21 cellular contexts compared by ENCODE assay signal in the genomic region with DNA sequence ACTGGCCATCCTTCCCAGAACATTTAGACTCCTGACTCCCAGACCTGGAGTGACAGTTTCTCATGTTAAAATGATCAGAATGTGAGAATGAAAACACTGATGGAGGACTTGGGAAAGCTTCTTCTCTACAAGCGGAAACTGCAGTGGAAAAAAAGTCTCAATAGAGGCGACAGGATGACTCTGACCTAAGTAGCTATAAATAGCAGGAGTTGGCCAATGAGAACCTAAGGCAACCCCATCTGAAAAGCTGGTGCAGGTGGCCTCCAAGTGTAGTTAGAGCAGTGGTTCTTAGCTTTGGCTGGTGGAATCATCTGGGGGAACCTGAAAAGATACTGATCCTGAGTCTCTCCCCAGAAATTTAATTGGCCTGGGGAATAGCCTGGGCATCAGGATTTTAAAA. TPM values are rescaled to one million over a fixed set of nuclear protein-coding genes. Genes with fewer than 3 reads are reported as not detected.
DNase-seq lines count a peak whose midpoint lies in the region; ATAC-seq, FAIRE-seq and TF ChIP-seq lines count a peak whose summit lies in the region.
"Had no signal": no experiment of that assay in that cellular context is flagged by ENCODE, and none has a peak within 500 bp of the region (broad histone marks: within the 10 kb centered on the region; RNA-seq: fewer than 3 reads in every experiment).

No MANE protein-coding gene starts in this region.

- peaks cover 42% of the 10 kb centered on the region for H3K36me3 Mint-ChIP-seq in activated naive CD4-positive, alpha-beta T cell treated with anti-CD3 and anti-CD28 coated beads, Interleukin-2, amount 10 ng/mL, durations not matched to agents 7 days and 5 days
- peaks cover 22% of the 10 kb centered on the region for H3K36me3 Mint-ChIP-seq in activated naive CD8-positive, alpha-beta T cell treated with anti-CD3 and anti-CD28 coated beads for 36 hours

- H3K4me3 Mint-ChIP-seq in activated naive CD4-positive, alpha-beta T cell treated with anti-CD3 and anti-CD28 coated beads, Interleukin-2, amount 10 ng/mL, durations not matched to agents 7 days and 5 days: no peak overlapping the region
- H3K4me3 Mint-ChIP-seq in activated naive CD8-positive, alpha-beta T cell treated with anti-CD3 and anti-CD28 coated beads for 36 hours: peak overlapping the region; percentile 42
- H3K4me3 Mint-ChIP-seq: T-cell had no signal

- H3K36me3 ChIP-seq in heart right ventricle (peaks cover 0 to 96% (median 31%) of the 10 kb centered on the region in 9 donors), thoracic aorta (peaks cover 17% of the 10 kb centered on the region)

- H3K4me3 ChIP-seq in heart right ventricle (no peak overlapping the region), thoracic aorta (no peak overlapping the region)
- H3K4me3 ChIP-seq: K562, thyroid gland had no signal

- H3K27ac Mint-ChIP-seq in activated naive CD4-positive, alpha-beta T cell treated with anti-CD3 and anti-CD28 coated beads, Interleukin-2, amount 10 ng/mL, durations not matched to agents 7 days and 5 days: peak overlapping the region; percentile 50
- H3K27ac Mint-ChIP-seq in activated naive CD8-positive, alpha-beta T cell treated with anti-CD3 and anti-CD28 coated beads for 36 hours: peak overlapping the region; percentile 92
- H3K27ac Mint-ChIP-seq: T-cell had no signal

- no peak for TF ChIP-seq POLR2A in GM12892 (IDR thresholded peaks at IDR 0.05; ENCODE audit: low read depth, low read length)

- no peaks in the 10 kb centered on the region for H3K4me1 Mint-ChIP-seq in activated naive CD4-positive, alpha-beta T cell treated with anti-CD3 and anti-CD28 coated beads, Interleukin-2, amount 10 ng/mL, durations not matched to agents 7 days and 5 days
- peaks cover 22% of the 10 kb centered on the region for H3K4me1 Mint-ChIP-seq in activated naive CD8-positive, alpha-beta T cell treated with anti-CD3 and anti-CD28 coated beads for 36 hours
- H3K4me1 Mint-ChIP-seq: T-cell had no signal

- H3K9me3 ChIP-seq in heart right ventricle: no peaks in the 10 kb centered on the region
- H3K9me3 ChIP-seq in thoracic aorta: no peaks in the 10 kb centered on the region
- H3K9me3 ChIP-seq: thyroid gland had no signal

- peaks cover 0 to 42% (median 20%) of the 10 kb centered on the region in 9 donors for H3K4me1 ChIP-seq in heart right ventricle
- peaks cover 15 to 31% of the 10 kb centered on the region in 2 donors for H3K4me1 ChIP-seq in thoracic aorta (ENCODE audit: control insufficient read depth in 1 of 2, low read depth in 2 of 2)
- H3K4me1 ChIP-seq: thyroid gland had no signal

- H3K27me3 ChIP-seq in heart right ventricle (no peaks in the 10 kb centered on the region), thoracic aorta (replicated peaks; ENCODE audit: insufficient read depth) (no peaks in the 10 kb centered on the region)
- H3K27me3 ChIP-seq: thyroid gland had no signal

- no peak for TF ChIP-seq CTCF in heart right ventricle (IDR thresholded peaks at IDR 0.05)
- no peak for TF ChIP-seq CTCF in thoracic aorta (IDR thresholded peaks at IDR 0.05)

- H3K27me3 Mint-ChIP-seq in activated naive CD4-positive, alpha-beta T cell treated with anti-CD3 and anti-CD28 coated beads, Interleukin-2, amount 10 ng/mL, durations not matched to agents 7 days and 5 days: no peaks in the 10 kb centered on the region
- H3K27me3 Mint-ChIP-seq in activated naive CD8-positive, alpha-beta T cell treated with anti-CD3 and anti-CD28 coated beads for 36 hours: no peaks in the 10 kb centered on the region
- H3K27me3 Mint-ChIP-seq: T-cell had no signal

- no peak for FAIRE-seq in GM12892 (lab: Jason Lieb, UNC)
- FAIRE-seq: islet of Langerhans, K562 had no signal

- no peak for DNase-seq in activated naive CD4-positive, alpha-beta T cell treated with anti-CD3 and anti-CD28 coated beads, Interleukin-2, amount 10 ng/mL, durations not matched to agents 7 days and 5 days
- DNase-seq in activated naive CD4-positive, alpha-beta T cell treated with anti-CD3 and anti-CD28 coated beads, Interleukin-2, amount 50 U/mL, for 16 hours: no peak
- no peak for DNase-seq in activated naive CD8-positive, alpha-beta T cell treated with anti-CD3 and anti-CD28 coated beads for 36 hours
- peak in 1 of 2 donors; percentile 27 for DNase-seq in heart right ventricle
- DNase-seq in thoracic aorta (ENCODE audit: low spot score): no peak
- DNase-seq in GM12892 (ENCODE audit: insufficient read length): no peak
- no peak for DNase-seq in germinal center (ENCODE audit: low spot score)
- DNase-seq: AML-193; anterior cingulate cortex; COR-L47; cortex of kidney; glutamatergic neuron; NCI-H1105; NCI-H2171; RPMI8226; stimulated activated CD4-positive, alpha-beta T cell treated with anti-CD3 and anti-CD28 coated beads, Interleukin-2, amount 100 ng/mL, for 24 hours; T-cell; thyroid gland had no signal

- intact Hi-C loops in heart right ventricle (cut with DNase I): no loop called here

- WGBS in heart right ventricle, 2 donors: 30 to 46% methylated on average over 2 of the region's 2 CpGs

- no peaks in the 10 kb centered on the region for H3K9me3 Mint-ChIP-seq in activated naive CD4-positive, alpha-beta T cell treated with anti-CD3 and anti-CD28 coated beads, Interleukin-2, amount 10 ng/mL, durations not matched to agents 7 days and 5 days
- H3K9me3 Mint-ChIP-seq in activated naive CD8-positive, alpha-beta T cell treated with anti-CD3 and anti-CD28 coated beads for 36 hours: no peaks in the 10 kb centered on the region
- H3K9me3 Mint-ChIP-seq: T-cell had no signal

- CTCF ChIA-PET in activated naive CD4-positive, alpha-beta T cell treated with anti-CD3 and anti-CD28 coated beads, Interleukin-2, amount 10 ng/mL, durations not matched to agents 7 days and 5 days (lab: Charles Lee): interaction anchor here (1.0 to 2.5 kb wide), 2 partner anchors 10 to 98 kb away, joined by 3 to 7 read pairs; no protein-coding TSS in a partner anchor

- H3K27ac ChIP-seq in heart right ventricle (peak overlapping the region in 6 of 10 donors; percentile 34 to 63 (median 60)), thoracic aorta (peak overlapping the region; percentile 78 to 87)

- peak; percentile 59 to 91 (median 82) for ATAC-seq in heart right ventricle
- no peak for ATAC-seq in thoracic aorta (ENCODE audit: insufficient number of reproducible peaks, low FRiP score, low read depth)
- no peak for ATAC-seq in GM21529 (IDR thresholded peaks at IDR 0.05; ENCODE audit: unreplicated experiment)
- ATAC-seq: K562, T-cell had no signal

RNA-seq across cellular contexts. Expression of a gene that starts 44.2 kb away (rescaled TPM):
- total RNA-seq in activated naive CD8-positive, alpha-beta T cell treated with anti-CD3 and anti-CD28 coated beads for 36 hours: 10 to 100 TPM; 80.9 to 93.2 TPM
- total RNA-seq in heart right ventricle: 10 to 100 TPM; 18.4 to 26.5 (median 21.4) TPM
- polyA plus RNA-seq in heart right ventricle: 10 to 100 TPM; 20.3 to 34.7 TPM
- 10 to 100 TPM; 78.5 to 78.9 TPM for total RNA-seq in thoracic aorta
- polyA plus RNA-seq in GM12892 (2012; ENCODE audit: missing spikeins): 50.2 TPM

RNA-seq across cellular contexts. Expression of a gene that starts 45.2 kb away (rescaled TPM):
- total RNA-seq in activated naive CD8-positive, alpha-beta T cell treated with anti-CD3 and anti-CD28 coated beads for 36 hours: not detected
- total RNA-seq in heart right ventricle: 1 to 10 TPM in 3 of 10 donors, under 1 TPM in 5, not detected in 2; 0.17 to 2.3 (median 0.89) TPM
- under 1 TPM; 0.15 to 0.28 TPM for polyA plus RNA-seq in heart right ventricle
- 10 to 100 TPM; 19.4 to 37.0 TPM for total RNA-seq in thoracic aorta
- 0.19 TPM for polyA plus RNA-seq in GM12892 (2012; ENCODE audit: missing spikeins)
- total RNA-seq: K562, T-cell had no signal
- polyA plus RNA-seq: K562 had no signal

Comparison
In these comparisons a context has a peak if more than half of its experiments do, and no peak if none do; other contexts are left out.
1. ATAC-seq: peak in heart right ventricle (8 of 8); none in thoracic aorta (single experiment) and GM21529 (single experiment).
2. RNA of a gene that starts 45.2 kb away (total RNA-seq): 19.4 to 37.0 TPM in thoracic aorta; 0.17 to 2.3 TPM in heart right ventricle and not detected in activated naive CD8-positive, alpha-beta T cell treated with anti-CD3 and anti-CD28 coated beads for 36 hours; every median in the first group is over 4 times any median in the second.